Comparison of ENCODE assay signal across 18 cellular contexts in genomic region chrX:31057691-31058090, GRCh38. TPM values are rescaled to one million over a fixed set of nuclear protein-coding genes. Genes with fewer than 3 reads are reported as not detected.
DNase-seq lines count a peak whose midpoint lies in the region; ATAC-seq lines count a peak whose summit lies in the region.
"Had no signal": no experiment of that assay in that cellular context is flagged by ENCODE, and none has a peak within 500 bp of the region (broad histone marks: within the 10 kb centered on the region; RNA-seq: fewer than 3 reads in every experiment).

No MANE protein-coding gene starts in this region.

- no peak overlapping the region for H3K27ac Mint-ChIP-seq in activated T-helper 17 cell treated with anti-CD3 and anti-CD28 coated beads, Interleukin-2, amount 50 U/mL, for 72 hours

- DNase-seq in activated CD4-positive, alpha-beta T cell treated with anti-CD3 and anti-CD28 coated beads, Interleukin-2, amount 50 U/mL, for 48 hours, result peak; percentile 5 to 14
- no peak for DNase-seq in activated CD4-positive, alpha-beta T cell treated with anti-CD3 and anti-CD28 coated beads, Interleukin-2, amount 50 U/mL, for 4 hours
- peak; percentile 3 for DNase-seq in stimulated activated CD4-positive, alpha-beta T cell treated with anti-CD3 and anti-CD28 coated beads, Interleukin-4, amount 100 ng/mL, for 24 hours
- no peak for DNase-seq in stimulated activated CD4-positive, alpha-beta T cell treated with anti-CD3 and anti-CD28 coated beads, Interleukin-2, amount 100 ng/mL, for 48 hours
- no peak for DNase-seq in NCI-H2227 treated with DMSO at 0.1 percent for 48 hours (lab: John Stamatoyannopoulos, UW)
- no peak for DNase-seq in stimulated activated naive CD4-positive, alpha-beta T cell treated with Interleukin-2 at 50 U/mL for 16 hours (lab: John Stamatoyannopoulos, UW)
- DNase-seq: C1 segment of cervical spinal cord, GF-D8, GOT3, NCI-H146, NCI-H82 had no signal

- H3K4me3 Mint-ChIP-seq in activated T-helper 17 cell treated with anti-CD3 and anti-CD28 coated beads, Interleukin-2, amount 50 U/mL, for 72 hours, result no peak overlapping the region

- peak; percentile 88 for ATAC-seq in activated T-helper 17 cell treated with anti-CD3 and anti-CD28 coated beads, Interleukin-2, amount 50 U/mL, for 72 hours (replicated peaks)
- no peak for ATAC-seq in HG02588 (IDR thresholded peaks at IDR 0.05; ENCODE audit: unreplicated experiment)
- ATAC-seq: K562, Panc1, Right ventricle myocardium inferior had no signal

- H3K27me3 Mint-ChIP-seq in activated T-helper 17 cell treated with anti-CD3 and anti-CD28 coated beads, Interleukin-2, amount 50 U/mL, for 72 hours, result no peaks in the 10 kb centered on the region

- H3K9me3 Mint-ChIP-seq in activated T-helper 17 cell treated with anti-CD3 and anti-CD28 coated beads, Interleukin-2, amount 50 U/mL, for 72 hours, result no peaks in the 10 kb centered on the region

- H3K4me1 Mint-ChIP-seq in activated T-helper 17 cell treated with anti-CD3 and anti-CD28 coated beads, Interleukin-2, amount 50 U/mL, for 72 hours, result no peaks in the 10 kb centered on the region

- H3K36me3 Mint-ChIP-seq in activated T-helper 17 cell treated with anti-CD3 and anti-CD28 coated beads, Interleukin-2, amount 50 U/mL, for 72 hours (ENCODE audit: low read depth), result no peaks in the 10 kb centered on the region

RNA-seq across cellular contexts. Expression of gene FTHL17, which starts 14.2 kb away (rescaled TPM):
- not detected for total RNA-seq in activated T-helper 17 cell treated with anti-CD3 and anti-CD28 coated beads, Interleukin-2, amount 50 U/mL, for 72 hours
- total RNA-seq: A673, Daoy, K562, Right ventricle myocardium inferior had no signal

Comparison
In these comparisons a context has a peak if more than half of its experiments do, and no peak if none do; other contexts are left out.
1. DNase-seq: peak in activated CD4-positive, alpha-beta T cell treated with anti-CD3 and anti-CD28 coated beads, Interleukin-2, amount 50 U/mL, for 48 hours (2 of 2) and stimulated activated CD4-positive, alpha-beta T cell treated with anti-CD3 and anti-CD28 coated beads, Interleukin-4, amount 100 ng/mL, for 24 hours (single experiment); none in activated CD4-positive, alpha-beta T cell treated with anti-CD3 and anti-CD28 coated beads, Interleukin-2, amount 50 U/mL, for 4 hours (0 of 2), stimulated activated CD4-positive, alpha-beta T cell treated with anti-CD3 and anti-CD28 coated beads, Interleukin-2, amount 100 ng/mL, for 48 hours (0 of 2), NCI-H2227 treated with DMSO at 0.1 percent for 48 hours (single experiment) and stimulated activated naive CD4-positive, alpha-beta T cell treated with Interleukin-2 at 50 U/mL for 16 hours (single experiment).